7 cellular contexts compared by ENCODE assay signal in genomic region chr9:124218438-124219289, GRCh38. TPM values are rescaled to one million over a fixed set of nuclear protein-coding genes. Genes with fewer than 3 reads are reported as not detected.
DNase-seq lines count a peak whose midpoint lies in the region; ATAC-seq lines count a peak whose summit lies in the region.

No MANE protein-coding gene starts in this region.

- intact Hi-C loops in left cardiac atrium (cut with DNase I): no loop called here

- peak; percentile 61 for ATAC-seq in GM18517 (IDR thresholded peaks at IDR 0.05; ENCODE audit: unreplicated experiment)
- peak; percentile 45 for ATAC-seq in activated CD8-positive, alpha-beta memory T cell treated with anti-CD3 and anti-CD28 coated beads, Interleukin-2, amount 10 ng/mL, durations not matched to agents 7 days and 5 days
- peak; percentile 25 to 65 for ATAC-seq in left cardiac atrium
- peak; percentile 70 for ATAC-seq in stimulated activated naive CD8-positive, alpha-beta T cell treated with anti-CD3 and anti-CD28 coated beads, Interleukin-15, amount 100 ng/mL, for 72 hours

- peak overlapping the region; percentile 42 for H3K27ac Mint-ChIP-seq in activated CD8-positive, alpha-beta memory T cell treated with anti-CD3 and anti-CD28 coated beads, Interleukin-2, amount 10 ng/mL, durations not matched to agents 7 days and 5 days
- no peak overlapping the region for H3K27ac Mint-ChIP-seq in stimulated activated naive CD8-positive, alpha-beta T cell treated with anti-CD3 and anti-CD28 coated beads, Interleukin-15, amount 100 ng/mL, for 72 hours

- no peak overlapping the region for H3K4me3 Mint-ChIP-seq in activated CD8-positive, alpha-beta memory T cell treated with anti-CD3 and anti-CD28 coated beads, Interleukin-2, amount 10 ng/mL, durations not matched to agents 7 days and 5 days
- H3K4me3 Mint-ChIP-seq in stimulated activated naive CD8-positive, alpha-beta T cell treated with anti-CD3 and anti-CD28 coated beads, Interleukin-15, amount 100 ng/mL, for 72 hours: peak overlapping the region in 1 of 2 donors; percentile 36

- peaks cover 55% of the 10 kb centered on the region for H3K4me1 Mint-ChIP-seq in activated CD8-positive, alpha-beta memory T cell treated with anti-CD3 and anti-CD28 coated beads, Interleukin-2, amount 10 ng/mL, durations not matched to agents 7 days and 5 days
- H3K4me1 Mint-ChIP-seq in stimulated activated naive CD8-positive, alpha-beta T cell treated with anti-CD3 and anti-CD28 coated beads, Interleukin-15, amount 100 ng/mL, for 72 hours: peaks cover 56% of the 10 kb centered on the region

- DNase-seq in HCEC 1CT (peak; percentile 46), LHCN-M2 (ENCODE audit: low read depth) (peak; percentile 54), left cardiac atrium (peak; percentile 51), DMS 273 treated with DMSO at 0.1 percent for 48 hours (lab: John Stamatoyannopoulos, UW) (no peak)
- peak; percentile 76 for DNase-seq in activated CD8-positive, alpha-beta memory T cell treated with anti-CD3 and anti-CD28 coated beads, Interleukin-2, amount 10 ng/mL, durations not matched to agents 7 days and 5 days
- peak; percentile 41 to 67 for DNase-seq in stimulated activated naive CD8-positive, alpha-beta T cell treated with anti-CD3 and anti-CD28 coated beads, Interleukin-15, amount 100 ng/mL, for 72 hours

- peaks cover 18% of the 10 kb centered on the region for H3K27me3 Mint-ChIP-seq in activated CD8-positive, alpha-beta memory T cell treated with anti-CD3 and anti-CD28 coated beads, Interleukin-2, amount 10 ng/mL, durations not matched to agents 7 days and 5 days
- peaks cover 23% of the 10 kb centered on the region for H3K27me3 Mint-ChIP-seq in stimulated activated naive CD8-positive, alpha-beta T cell treated with anti-CD3 and anti-CD28 coated beads, Interleukin-15, amount 100 ng/mL, for 72 hours

- CTCF ChIA-PET in activated CD8-positive, alpha-beta memory T cell treated with anti-CD3 and anti-CD28 coated beads, Interleukin-2, amount 10 ng/mL, durations not matched to agents 7 days and 5 days (lab: Charles Lee): no interaction called here

- H3K9me3 Mint-ChIP-seq in activated CD8-positive, alpha-beta memory T cell treated with anti-CD3 and anti-CD28 coated beads, Interleukin-2, amount 10 ng/mL, durations not matched to agents 7 days and 5 days (ENCODE audit: low read depth): no peaks in the 10 kb centered on the region
- H3K9me3 Mint-ChIP-seq in stimulated activated naive CD8-positive, alpha-beta T cell treated with anti-CD3 and anti-CD28 coated beads, Interleukin-15, amount 100 ng/mL, for 72 hours: no peaks in the 10 kb centered on the region

- H3K36me3 Mint-ChIP-seq in activated CD8-positive, alpha-beta memory T cell treated with anti-CD3 and anti-CD28 coated beads, Interleukin-2, amount 10 ng/mL, durations not matched to agents 7 days and 5 days: no peaks in the 10 kb centered on the region

RNA-seq across cellular contexts. Expression of gene NEK6, which starts 39.1 kb away (rescaled TPM):
- total RNA-seq in LHCN-M2 (2014; rRNA removed) (62.8 and 72.6 TPM in 2 replicates), left cardiac atrium (10 to 100 TPM; 28.7 to 32.6 TPM)
- polyA plus RNA-seq in LHCN-M2 (2012): 89.5 TPM
- 10 to 100 TPM in 1 of 2 experiments, 1 to 10 TPM in 1; 6.3 to 10.9 TPM for total RNA-seq in activated CD8-positive, alpha-beta memory T cell treated with anti-CD3 and anti-CD28 coated beads, Interleukin-2, amount 10 ng/mL, durations not matched to agents 7 days and 5 days
